ENCODE assay signal across 9 cellular contexts in the genomic region with DNA sequence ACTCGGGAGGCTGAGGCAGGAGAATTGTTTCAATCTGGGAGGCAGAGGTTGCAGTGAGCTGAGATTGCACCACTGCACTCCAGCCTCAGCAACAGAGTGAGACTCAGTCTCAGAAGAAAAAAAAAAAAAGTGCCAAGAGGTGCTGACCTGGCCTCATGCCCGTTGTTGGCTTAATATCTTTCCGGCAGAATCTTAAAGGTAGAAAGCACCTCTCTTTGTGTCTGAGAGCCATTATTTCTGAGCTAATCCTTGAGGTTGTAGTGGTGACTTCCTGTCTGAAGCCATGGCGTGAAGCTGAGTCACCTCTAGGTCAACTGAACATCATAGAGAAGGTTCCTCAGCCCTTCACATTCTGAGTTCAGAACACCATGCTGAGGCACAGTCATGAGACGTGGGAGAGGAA.
DNase-seq lines count a peak whose midpoint lies in the region; ATAC-seq and TF ChIP-seq lines count a peak whose summit lies in the region.
"Had no signal": no experiment of that assay in that cellular context is flagged by ENCODE, and none has a peak within 500 bp of the region (broad histone marks: within the 10 kb centered on the region; RNA-seq: fewer than 3 reads in every experiment).

No MANE protein-coding gene starts in this region.

- H3K4me3 ChIP-seq in naive thymus-derived CD4-positive, alpha-beta T cell (ENCODE audit: low read length), result no peak overlapping the region
- H3K4me3 ChIP-seq in ovary, result no peak overlapping the region

- no peaks in the 10 kb centered on the region for H3K9me3 ChIP-seq in naive thymus-derived CD4-positive, alpha-beta T cell (ENCODE audit: control insufficient read depth in 2 of 3, low read length in 3 of 3)
- no peaks in the 10 kb centered on the region for H3K9me3 ChIP-seq in ovary

- intact Hi-C loops in activated CD4-positive, alpha-beta T cell treated with anti-CD3 and anti-CD28 coated beads for 36 hours (cut with DNase I, micrococcal nuclease), result no loop called here
- intact Hi-C loops in naive thymus-derived CD4-positive, alpha-beta T cell (cut with micrococcal nuclease), result no loop called here
- intact Hi-C loops in ovary (cut with DNase I), result no loop called here

- TF ChIP-seq POLR2A in ovary (IDR thresholded peaks at IDR 0.05), result no peak

- CTCF ChIA-PET in activated CD4-positive, alpha-beta T cell treated with anti-CD3 and anti-CD28 coated beads for 36 hours (lab: Charles Lee), result interaction anchor here (0.7 kb wide), 1 partner anchor 9 kb away, joined by 3 read pairs; no protein-coding TSS in a partner anchor
- CTCF ChIA-PET in naive thymus-derived CD4-positive, alpha-beta T cell (lab: Charles Lee), result no interaction called here

- no peak overlapping the region for H3K27ac ChIP-seq in naive thymus-derived CD4-positive, alpha-beta T cell (ENCODE audit: low read depth, low read length)
- no peak overlapping the region for H3K27ac ChIP-seq in ovary

- H3K27me3 Mint-ChIP-seq in activated CD4-positive, alpha-beta T cell treated with anti-CD3 and anti-CD28 coated beads for 36 hours, result peaks cover 2% of the 10 kb centered on the region
- H3K27me3 Mint-ChIP-seq in activated T-cell treated with anti-CD3 and anti-CD28 coated beads, Interleukin-2, amount 50 U/mL, for 72 hours (ENCODE audit: low read depth), result no peaks in the 10 kb centered on the region
- H3K27me3 Mint-ChIP-seq in naive thymus-derived CD4-positive, alpha-beta T cell, result peaks cover 0 to 3% (median 0%) of the 10 kb centered on the region in 5 donors

- no peaks in the 10 kb centered on the region for H3K27me3 ChIP-seq in naive thymus-derived CD4-positive, alpha-beta T cell (ENCODE audit: control insufficient read depth in 2 of 2, insufficient read depth in 2 of 2, low read length in 2 of 2)
- H3K27me3 ChIP-seq in ovary, result no peaks in the 10 kb centered on the region

- H3K4me1 ChIP-seq in naive thymus-derived CD4-positive, alpha-beta T cell (ENCODE audit: control insufficient read depth in 2 of 2, insufficient read depth in 2 of 2, low read length in 2 of 2), result peaks cover 0 to 33% of the 10 kb centered on the region in 2 donors
- no peaks in the 10 kb centered on the region for H3K4me1 ChIP-seq in ovary (ENCODE audit: insufficient read depth)

- no peak overlapping the region for H3K4me3 Mint-ChIP-seq in activated CD4-positive, alpha-beta T cell treated with anti-CD3 and anti-CD28 coated beads for 36 hours
- H3K4me3 Mint-ChIP-seq in activated T-cell treated with anti-CD3 and anti-CD28 coated beads, Interleukin-2, amount 50 U/mL, for 72 hours, result no peak overlapping the region
- no peak overlapping the region for H3K4me3 Mint-ChIP-seq in naive thymus-derived CD4-positive, alpha-beta T cell
- H3K4me3 Mint-ChIP-seq: T-helper 1 cell treated with Interleukin-12 subunit alpha and Interleukin-12 subunit beta and Interleukin-4 antibody, amounts not matched to agents 30 μg/mL and 1 μg/mL, for 36 hours had no signal

- peaks cover 29% of the 10 kb centered on the region for H3K4me1 Mint-ChIP-seq in activated CD4-positive, alpha-beta T cell treated with anti-CD3 and anti-CD28 coated beads for 36 hours
- H3K4me1 Mint-ChIP-seq in activated T-cell treated with anti-CD3 and anti-CD28 coated beads, Interleukin-2, amount 50 U/mL, for 72 hours (ENCODE audit: low read depth), result peaks cover 12% of the 10 kb centered on the region
- peaks cover 3 to 40% (median 17%) of the 10 kb centered on the region in 7 donors for H3K4me1 Mint-ChIP-seq in naive thymus-derived CD4-positive, alpha-beta T cell

- no peak overlapping the region for H3K27ac Mint-ChIP-seq in activated CD4-positive, alpha-beta T cell treated with anti-CD3 and anti-CD28 coated beads for 36 hours
- H3K27ac Mint-ChIP-seq in activated T-cell treated with anti-CD3 and anti-CD28 coated beads, Interleukin-2, amount 50 U/mL, for 72 hours, result no peak overlapping the region
- peak overlapping the region in 1 of 9 donors; percentile 51 for H3K27ac Mint-ChIP-seq in naive thymus-derived CD4-positive, alpha-beta T cell
- H3K27ac Mint-ChIP-seq: T-helper 1 cell treated with Interleukin-12 subunit alpha and Interleukin-12 subunit beta and Interleukin-4 antibody, amounts not matched to agents 30 μg/mL and 1 μg/mL, for 36 hours had no signal

- DNase-seq in activated CD4-positive, alpha-beta T cell treated with anti-CD3 and anti-CD28 coated beads for 36 hours, result peak; percentile 44
- DNase-seq in activated CD4-positive, alpha-beta T cell treated with anti-CD3 and anti-CD28 coated beads, Interleukin-2, amount 50 U/mL, for 48 hours, result no peak
- peak; percentile 26 for DNase-seq in HPDE6-E6E7 (ENCODE audit: extremely low spot score)
- peak; percentile 17 to 25 for DNase-seq in activated T-cell treated with anti-CD3 and anti-CD28 coated beads, Interleukin-2, amount 50 U/mL, for 72 hours
- DNase-seq in naive thymus-derived CD4-positive, alpha-beta T cell, result no peak
- DNase-seq in ovary, result no peak
- DNase-seq in GDM1 (lab: John Stamatoyannopoulos, UW), result no peak

- no peak for TF ChIP-seq EP300 in ovary (IDR thresholded peaks at IDR 0.05)

- no peaks in the 10 kb centered on the region for H3K36me3 Mint-ChIP-seq in activated CD4-positive, alpha-beta T cell treated with anti-CD3 and anti-CD28 coated beads for 36 hours (ENCODE audit: low read depth)
- H3K36me3 Mint-ChIP-seq in activated T-cell treated with anti-CD3 and anti-CD28 coated beads, Interleukin-2, amount 50 U/mL, for 72 hours (ENCODE audit: insufficient read depth in 2 of 2), result no peaks in the 10 kb centered on the region
- peaks cover 0 to 11% (median 0%) of the 10 kb centered on the region in 5 donors for H3K36me3 Mint-ChIP-seq in naive thymus-derived CD4-positive, alpha-beta T cell

- H3K36me3 ChIP-seq in naive thymus-derived CD4-positive, alpha-beta T cell (ENCODE audit: control insufficient read depth in 2 of 3, insufficient read depth in 3 of 3, low read length in 3 of 3), result no peaks in the 10 kb centered on the region
- no peaks in the 10 kb centered on the region for H3K36me3 ChIP-seq in ovary

- no peak for TF ChIP-seq CTCF in ovary (IDR thresholded peaks at IDR 0.05)

- H3K9me3 Mint-ChIP-seq in activated CD4-positive, alpha-beta T cell treated with anti-CD3 and anti-CD28 coated beads for 36 hours (ENCODE audit: low read depth), result no peaks in the 10 kb centered on the region
- H3K9me3 Mint-ChIP-seq in activated T-cell treated with anti-CD3 and anti-CD28 coated beads, Interleukin-2, amount 50 U/mL, for 72 hours, result no peaks in the 10 kb centered on the region
- no peaks in the 10 kb centered on the region for H3K9me3 Mint-ChIP-seq in naive thymus-derived CD4-positive, alpha-beta T cell
- H3K9me3 Mint-ChIP-seq: T-helper 1 cell treated with Interleukin-12 subunit alpha and Interleukin-12 subunit beta and Interleukin-4 antibody, amounts not matched to agents 30 μg/mL and 1 μg/mL, for 36 hours had no signal

- POLR2A ChIA-PET in activated CD4-positive, alpha-beta T cell treated with anti-CD3 and anti-CD28 coated beads for 36 hours (lab: Charles Lee), result no interaction called here
- POLR2A ChIA-PET in naive thymus-derived CD4-positive, alpha-beta T cell (lab: Charles Lee), result no interaction called here

- 77 to 85% (median 77%) methylated on average over 5 of the region's 5 CpGs for WGBS in ovary, 3 donors

- peak; percentile 98 for ATAC-seq in activated CD4-positive, alpha-beta T cell treated with anti-CD3 and anti-CD28 coated beads for 36 hours
- peak; percentile 88 to 94 for ATAC-seq in activated T-cell treated with anti-CD3 and anti-CD28 coated beads, Interleukin-2, amount 50 U/mL, for 72 hours (replicated peaks in 1 of 2)
- peak; percentile 88 for ATAC-seq in naive thymus-derived CD4-positive, alpha-beta T cell
- ATAC-seq in HG03045 (IDR thresholded peaks at IDR 0.05; ENCODE audit: unreplicated experiment), result no peak

Comparison
In these comparisons a context has a peak if more than half of its experiments do, and no peak if none do; other contexts are left out.
1. DNase-seq: peak in activated CD4-positive, alpha-beta T cell treated with anti-CD3 and anti-CD28 coated beads for 36 hours (single experiment), HPDE6-E6E7 (single experiment) and activated T-cell treated with anti-CD3 and anti-CD28 coated beads, Interleukin-2, amount 50 U/mL, for 72 hours (2 of 2); none in activated CD4-positive, alpha-beta T cell treated with anti-CD3 and anti-CD28 coated beads, Interleukin-2, amount 50 U/mL, for 48 hours (0 of 2), naive thymus-derived CD4-positive, alpha-beta T cell (0 of 9), ovary (0 of 5) and GDM1 (single experiment).